8 cellular contexts compared by ENCODE assay signal in genomic region chr2:219277703-219278654, GRCh38. TPM values are rescaled to one million over a fixed set of nuclear protein-coding genes. Genes with fewer than 3 reads are reported as not detected.
DNase-seq lines count a peak whose midpoint lies in the region; TF ChIP-seq lines count a peak whose summit lies in the region.

No MANE protein-coding gene starts in this region.

- TF ChIP-seq POLR2A in ovary (IDR thresholded peaks at IDR 0.05) = peak; percentile 24

- peak; percentile 33 for DNase-seq in BJ (ENCODE audit: low read depth)
- peak; percentile 69 for DNase-seq in GM19240 (ENCODE audit: insufficient read length, low spot score)
- peak; percentile 83 for DNase-seq in SK-MEL-5 (ENCODE audit: low read depth, low spot score)
- peak; percentile 70 for DNase-seq in activated naive CD4-positive, alpha-beta T cell treated with anti-CD3 and anti-CD28 coated beads, Interleukin-2, amount 50 U/mL, for 16 hours
- DNase-seq in glutamatergic neuron = peak; percentile 86
- peak; percentile 71 to 87 (median 83) for DNase-seq in ovary
- DNase-seq in tibial artery = peak; percentile 69 to 89

- H3K9me3 ChIP-seq in Loucy (ENCODE audit: insufficient read depth, low read depth, low read length) (no peaks in the 10 kb centered on the region), ovary (no peaks in the 10 kb centered on the region), tibial artery (no peaks in the 10 kb centered on the region)

- peaks cover 9% of the 10 kb centered on the region for H3K27me3 Mint-ChIP-seq in glutamatergic neuron (ENCODE audit: unreplicated experiment)

- H3K36me3 ChIP-seq in BJ (ENCODE audit: control insufficient read depth, insufficient read depth, low read length) (peaks cover 14% of the 10 kb centered on the region), Loucy (ENCODE audit: insufficient read depth, low read length) (no peaks in the 10 kb centered on the region), ovary (no peaks in the 10 kb centered on the region), tibial artery (peaks cover 21 to 26% (median 26%) of the 10 kb centered on the region in 3 donors)

- H3K4me3 Mint-ChIP-seq in glutamatergic neuron (ENCODE audit: unreplicated experiment) = peak overlapping the region; percentile 84

- intact Hi-C loops in ovary (cut with DNase I) (loop anchor here in 2 of 4 donors (2.0 to 10.0 kb wide), 3 partner anchors 17 to 247 kb away; partner anchors contain the start of gene DNPEP (in 1 of the 2)), tibial artery (cut with DNase I; ENCODE audit: low total_unique reads) (loop anchor here (2.0 kb wide), 1 partner anchor 17 kb away; no protein-coding TSS in a partner anchor)

- POLR2A ChIA-PET in BJ (lab: Charles Lee) = interaction anchor here (0.6 kb wide), 2 partner anchors 25 to 49 kb away, joined by 4 to 7 read pairs; partner anchors contain the start of genes ANKZF1, ATG9A and TUBA4B

- H3K4me3 ChIP-seq in BJ (ENCODE audit: low read depth, low read length) = no peak overlapping the region
- peak overlapping the region; percentile 75 for H3K4me3 ChIP-seq in Loucy (ENCODE audit: low read length, poor library complexity, severe bottlenecking)
- no peak overlapping the region for H3K4me3 ChIP-seq in ovary
- no peak overlapping the region for H3K4me3 ChIP-seq in tibial artery

- no peaks in the 10 kb centered on the region for H3F3A ChIP-seq in Loucy (ENCODE audit: low read depth)

- in situ Hi-C loops in SK-MEL-5 (cut with HindIII; ENCODE audit: low pct_unique_long_range_greater_than_20kb, low sequenced_read_pairs) = no loop called here

- H3K79me2 ChIP-seq in Loucy (ENCODE audit: insufficient read depth, low read length) = peaks cover 6% of the 10 kb centered on the region; the same call in 1 of the 2 replicates

- no peaks in the 10 kb centered on the region for H3K36me3 Mint-ChIP-seq in glutamatergic neuron (ENCODE audit: unreplicated experiment)

- H3K4me2 ChIP-seq in Loucy (ENCODE audit: low read depth, low read length, poor library complexity, severe bottlenecking) = peak overlapping the region; percentile 78

- peaks cover 6% of the 10 kb centered on the region for H4K20me1 ChIP-seq in Loucy (ENCODE audit: insufficient read depth, low read length, poor library complexity, severe bottlenecking)

- H3K9me2 ChIP-seq in Loucy (replicated peaks; ENCODE audit: low read depth, low read length) = no peaks in the 10 kb centered on the region

- H3K4me1 Mint-ChIP-seq in glutamatergic neuron (ENCODE audit: low read depth, unreplicated experiment) = peaks cover 38% of the 10 kb centered on the region

- no peak for TF ChIP-seq EP300 in ovary (IDR thresholded peaks at IDR 0.05)

- peak overlapping the region; percentile 94 for H3K27ac Mint-ChIP-seq in glutamatergic neuron (ENCODE audit: unreplicated experiment)

- peaks cover 18% of the 10 kb centered on the region for H3K9me3 Mint-ChIP-seq in glutamatergic neuron (ENCODE audit: unreplicated experiment)

- TF ChIP-seq CTCF in BJ (IDR thresholded peaks at IDR 0.05; ENCODE audit: insufficient read depth, low read depth, low read length) (peak; percentile 97), Loucy (conservative IDR thresholded peaks at IDR 0.05; ENCODE audit: low read length) (peak; percentile 98), glutamatergic neuron (IDR thresholded peaks at IDR 0.05; ENCODE audit: partially characterized antibody, unreplicated experiment) (peak; percentile 94), ovary (IDR thresholded peaks at IDR 0.05) (peak; percentile 92 to 97 (median 96)), tibial artery (IDR thresholded peaks at IDR 0.05) (peak; percentile 94 to 99)

- peak overlapping the region; percentile 96 for H2AFZ ChIP-seq in Loucy (ENCODE audit: low read length)

- H3K4me1 ChIP-seq in Loucy (ENCODE audit: insufficient read depth, low read length, poor library complexity, severe bottlenecking) = peaks cover 23% of the 10 kb centered on the region
- peaks cover 8% of the 10 kb centered on the region for H3K4me1 ChIP-seq in ovary (ENCODE audit: insufficient read depth)
- peaks cover 0 to 53% (median 40%) of the 10 kb centered on the region in 4 donors for H3K4me1 ChIP-seq in tibial artery

- peak overlapping the region; percentile 76 for H3K9ac ChIP-seq in Loucy (ENCODE audit: low read depth, low read length, poor library complexity, severe bottlenecking)

- H3K27me3 ChIP-seq in BJ (ENCODE audit: control insufficient read depth, insufficient read depth, low read length) (no peaks in the 10 kb centered on the region), Loucy (ENCODE audit: insufficient read depth, low read length, poor library complexity, severe bottlenecking) (no peaks in the 10 kb centered on the region), ovary (no peaks in the 10 kb centered on the region), tibial artery (no peaks in the 10 kb centered on the region)

- peak overlapping the region; percentile 98 for H3K27ac ChIP-seq in ovary
- H3K27ac ChIP-seq in tibial artery = peak overlapping the region; percentile 98 to 99

- WGBS in ovary, 3 donors = 22 to 24% (median 23%) methylated on average over 25 of the region's 25 CpGs

- CTCF ChIA-PET in BJ (lab: Yijun Ruan, JAX) = interaction anchor here (0.5 to 20.1 kb wide), 28 partner anchors 9 to 283 kb away, joined by 3 to 403 read pairs (median 4); partner anchors contain the start of genes ABCB6, ANKZF1, ATG9A and GLB1L

RNA-seq across cellular contexts. Expression of gene DNAJB2, which starts 1.2 kb away (rescaled TPM):
- polyA plus RNA-seq in BJ (2011; rRNA removed) = 45.0 and 57.3 TPM in 2 replicates
- 35.2 and 54.1 TPM in 2 replicates for polyA minus RNA-seq in BJ (2011; rRNA and poly(A)+ RNA removed)
- 25.8 and 33.2 TPM in 2 replicates for total RNA-seq in SK-MEL-5 (2014; rRNA removed; shearing (Covaris generic))
- 40.0 and 57.2 TPM in 2 replicates for polyA plus RNA-seq in SK-MEL-5 (2015; cell fraction: cytosol; rRNA removed)
- 97.4 and 167 TPM in 2 replicates for polyA plus RNA-seq in SK-MEL-5 (2015; cell fraction: nucleus; rRNA removed)
- total RNA-seq in glutamatergic neuron (ENCODE audit: unreplicated experiment) = 124 TPM
- total RNA-seq in ovary = 100 to 1,000 TPM in 1 of 7 donors, 10 to 100 TPM in 6; 34.0 to 101 (median 85.7) TPM
- 10 to 100 TPM; 77.9 to 87.5 TPM for polyA plus RNA-seq in ovary

RNA-seq across cellular contexts. Expression of gene TUBA4A, which starts 24.3 kb away (rescaled TPM):
- polyA plus RNA-seq in BJ (2011; rRNA removed) = 16.8 and 23.0 TPM in 2 replicates
- polyA minus RNA-seq in BJ (2011; rRNA and poly(A)+ RNA removed) = 3.8 and 7.0 TPM in 2 replicates
- total RNA-seq in SK-MEL-5 (2014; rRNA removed; shearing (Covaris generic)) = 1.4 TPM in 1 of 2 replicates, not detected in the other
- polyA plus RNA-seq in SK-MEL-5 (2015; cell fraction: cytosol; rRNA removed) = 0.12 and 0.15 TPM in 2 replicates
- 0.37 TPM in 1 of 2 replicates, not detected in the other for polyA plus RNA-seq in SK-MEL-5 (2015; cell fraction: nucleus; rRNA removed)
- 27.5 TPM for total RNA-seq in glutamatergic neuron (ENCODE audit: unreplicated experiment)
- total RNA-seq in ovary = 10 to 100 TPM in 6 of 7 donors, 1 to 10 TPM in 1; 8.4 to 53.6 (median 16.5) TPM
- 10 to 100 TPM in 1 of 2 donors, 1 to 10 TPM in 1; 7.9 to 42.2 TPM for polyA plus RNA-seq in ovary

RNA-seq across cellular contexts. Expression of gene TUBA4B, which starts 24.9 kb away (rescaled TPM):
- not detected in 2 replicates for polyA plus RNA-seq in BJ (2011; rRNA removed)
- not detected in 2 replicates for polyA minus RNA-seq in BJ (2011; rRNA and poly(A)+ RNA removed)
- total RNA-seq in SK-MEL-5 (2014; rRNA removed; shearing (Covaris generic)) = not detected in 2 replicates
- polyA plus RNA-seq in SK-MEL-5 (2015; cell fraction: cytosol; rRNA removed) = not detected in 2 replicates
- polyA plus RNA-seq in SK-MEL-5 (2015; cell fraction: nucleus; rRNA removed) = not detected in 2 replicates
- total RNA-seq in glutamatergic neuron (ENCODE audit: unreplicated experiment) = not detected
- 10 to 100 TPM in 1 of 7 donors, 1 to 10 TPM in 1, under 1 TPM in 3, not detected in 2; 0.27 to 13.2 (median 0.83) TPM for total RNA-seq in ovary
- under 1 TPM; 0.18 to 0.34 TPM for polyA plus RNA-seq in ovary

RNA-seq across cellular contexts. Expression of gene PTPRN, which starts 31.2 kb away (rescaled TPM):
- 3.2 and 7.0 TPM in 2 replicates for polyA plus RNA-seq in BJ (2011; rRNA removed)
- 1.9 and 5.6 TPM in 2 replicates for polyA minus RNA-seq in BJ (2011; rRNA and poly(A)+ RNA removed)
- total RNA-seq in SK-MEL-5 (2014; rRNA removed; shearing (Covaris generic)) = 1.5 and 2.8 TPM in 2 replicates
- 8.8 and 13.2 TPM in 2 replicates for polyA plus RNA-seq in SK-MEL-5 (2015; cell fraction: cytosol; rRNA removed)
- 1.9 and 9.1 TPM in 2 replicates for polyA plus RNA-seq in SK-MEL-5 (2015; cell fraction: nucleus; rRNA removed)
- total RNA-seq in glutamatergic neuron (ENCODE audit: unreplicated experiment) = 104 TPM
- 1 to 10 TPM in 3 of 7 donors, under 1 TPM in 3, not detected in 1; 0.12 to 2.3 (median 0.82) TPM for total RNA-seq in ovary
- polyA plus RNA-seq in ovary = 1 to 10 TPM in 1 of 2 donors, under 1 TPM in 1; 0.08 to 1.3 TPM

RNA-seq across cellular contexts. Expression of gene STK16, which starts 32.7 kb away (rescaled TPM):
- polyA plus RNA-seq in BJ (2011; rRNA removed) (41.6 and 64.2 TPM in 2 replicates), ovary (10 to 100 TPM; 19.1 to 29.4 TPM)
- polyA minus RNA-seq in BJ (2011; rRNA and poly(A)+ RNA removed) = 28.6 and 49.6 TPM in 2 replicates
- 21.7 and 22.6 TPM in 2 replicates for total RNA-seq in SK-MEL-5 (2014; rRNA removed; shearing (Covaris generic))
- polyA plus RNA-seq in SK-MEL-5 (2015; cell fraction: cytosol; rRNA removed) = 31.1 and 33.3 TPM in 2 replicates
- 43.3 and 48.3 TPM in 2 replicates for polyA plus RNA-seq in SK-MEL-5 (2015; cell fraction: nucleus; rRNA removed)
- total RNA-seq in glutamatergic neuron (ENCODE audit: unreplicated experiment) (32.2 TPM), ovary (10 to 100 TPM; 12.4 to 24.8 (median 17.9) TPM)

Comparison
In these comparisons a context has a peak if more than half of its experiments do, and no peak if none do; other contexts are left out.
1. DNase-seq: peak in every context shown above with its lines; median percentile 86 in glutamatergic neuron; 83 in SK-MEL-5; 83 in ovary; 79 in tibial artery; 70 in activated naive CD4-positive, alpha-beta T cell treated with anti-CD3 and anti-CD28 coated beads, Interleukin-2, amount 50 U/mL, for 16 hours; 69 in GM19240; 33 in BJ.